16 cellular contexts compared by ENCODE assay signal in the genomic region with DNA sequence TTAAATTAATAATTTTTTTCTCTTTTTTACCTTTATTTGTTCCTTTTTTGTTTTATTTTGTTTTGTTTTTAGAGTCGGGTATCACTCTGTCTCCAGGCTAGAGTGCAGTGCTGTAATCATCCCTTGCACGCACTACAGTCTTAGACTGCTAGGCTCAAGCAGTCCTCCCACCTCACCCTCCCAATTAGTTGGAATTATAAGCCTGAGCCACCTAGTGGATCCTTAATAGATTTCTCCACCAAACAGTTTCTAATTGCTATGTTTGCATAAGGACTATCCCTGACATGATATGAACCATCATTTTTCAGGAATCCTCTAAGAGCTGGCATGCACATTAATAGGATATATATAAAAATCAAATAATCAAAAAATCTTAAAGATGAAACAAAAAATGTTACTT.
DNase-seq lines count a peak whose midpoint lies in the region; ATAC-seq and TF ChIP-seq lines count a peak whose summit lies in the region.
"Had no signal": no experiment of that assay in that cellular context is flagged by ENCODE, and none has a peak within 500 bp of the region (broad histone marks: within the 10 kb centered on the region; RNA-seq: fewer than 3 reads in every experiment).

No MANE protein-coding gene starts in this region.

- WGBS in GM23248 (ENCODE audit: low coverage in 1 of 2, low lambda C conversion rate in 2 of 2, missing lambda C conversion rate in 2 of 2), 2 experiments = 49 to 52% methylated on average over 2 of the region's 2 CpGs

- H3K9me3 Mint-ChIP-seq in neural progenitor cell = peaks cover 6% of the 10 kb centered on the region

- H3K4me1 Mint-ChIP-seq in neural progenitor cell = peaks cover 15% of the 10 kb centered on the region
- H3K4me1 Mint-ChIP-seq: naive thymus-derived CD8-positive, alpha-beta T cell had no signal

- 0 out of 2 replicates have a peak, but pooled peaks cover 3% of the 10 kb centered on the region for H3K9me2 ChIP-seq in GM23248 (ENCODE audit: insufficient read depth)

- H4K20me1 ChIP-seq in GM23248 (ENCODE audit: insufficient read depth) (no peaks in the 10 kb centered on the region), neural progenitor cell (ENCODE audit: low read depth) (no peaks in the 10 kb centered on the region)

- H3K4me3 Mint-ChIP-seq in neural progenitor cell = no peak overlapping the region
- H3K4me3 Mint-ChIP-seq: CD4-positive, alpha-beta T cell; naive thymus-derived CD8-positive, alpha-beta T cell had no signal

- peak; percentile 50 for DNase-seq in GM23248
- DNase-seq in NB4 (ENCODE audit: low read depth) = peak; percentile 9
- DNase-seq in amniotic epithelial cell (ENCODE audit: low read depth) = peak; percentile 30
- peak; percentile 21 for DNase-seq in neural progenitor cell (ENCODE audit: low spot score)
- DNase-seq in GF-D8 (lab: John Stamatoyannopoulos, UW) = no peak
- DNase-seq: activated CD4-positive, CD25-positive, alpha-beta regulatory T cell treated with anti-CD3 and anti-CD28 coated beads, Interleukin-2, amount 50 U/mL, for 72 hours; activated CD8-positive, alpha-beta memory T cell treated with anti-CD3 and anti-CD28 coated beads, Interleukin-2, amount 50 U/mL, for 4 hours; CD4-positive, alpha-beta T cell; dermis blood vessel endothelial cell; naive thymus-derived CD8-positive, alpha-beta T cell; right cardiac atrium; stimulated activated CD4-positive, alpha-beta T cell treated with anti-CD3 and anti-CD28 coated beads, Interleukin-2, amount 100 ng/mL, for 24 hours had no signal

- H3F3A ChIP-seq in GM23248 (ENCODE audit: insufficient read depth) (peaks cover 24% of the 10 kb centered on the region), neural progenitor cell (ENCODE audit: low read depth) (no peaks in the 10 kb centered on the region)

- H3K27ac Mint-ChIP-seq in neural progenitor cell = no peak overlapping the region
- H3K27ac Mint-ChIP-seq: CD4-positive, alpha-beta T cell; naive thymus-derived CD8-positive, alpha-beta T cell had no signal

- H3K79me2 ChIP-seq in GM23248 (ENCODE audit: insufficient read depth) (no peaks in the 10 kb centered on the region), neural progenitor cell (ENCODE audit: low read depth) (no peaks in the 10 kb centered on the region)

- no peak overlapping the region for H3K4me3 ChIP-seq in GM23248
- H3K4me3 ChIP-seq in NB4 (ENCODE audit: low read depth, low read length) = no peak overlapping the region
- H3K4me3 ChIP-seq in neural progenitor cell = no peak overlapping the region
- H3K4me3 ChIP-seq: GM12878 had no signal

- no peaks in the 10 kb centered on the region for H3K36me3 Mint-ChIP-seq in neural progenitor cell
- H3K36me3 Mint-ChIP-seq: naive thymus-derived CD8-positive, alpha-beta T cell had no signal

- H3K36me3 ChIP-seq in GM23248 (ENCODE audit: low read depth) (no peaks in the 10 kb centered on the region), neural progenitor cell (no peaks in the 10 kb centered on the region)

- no peak overlapping the region for H3K27ac ChIP-seq in GM23248
- no peak overlapping the region for H3K27ac ChIP-seq in neural progenitor cell

- H3K27me3 Mint-ChIP-seq in neural progenitor cell (ENCODE audit: insufficient read depth, low read depth) = no peaks in the 10 kb centered on the region
- H3K27me3 Mint-ChIP-seq: CD4-positive, alpha-beta T cell; naive thymus-derived CD8-positive, alpha-beta T cell had no signal

- no peak for TF ChIP-seq POLR2A in NB4 (IDR thresholded peaks at IDR 0.05; ENCODE audit: extremely low read depth, insufficient read length)

- no peaks in the 10 kb centered on the region for H3K27me3 ChIP-seq in GM23248 (replicated peaks; ENCODE audit: insufficient read depth)
- no peaks in the 10 kb centered on the region for H3K27me3 ChIP-seq in neural progenitor cell

- in situ Hi-C loops in GM23248 (cut with MboI) = no loop called here

- H3K9me3 ChIP-seq in GM23248 (ENCODE audit: low read depth) (no peaks in the 10 kb centered on the region), neural progenitor cell (ENCODE audit: low read depth) (no peaks in the 10 kb centered on the region)

- peaks cover 23% of the 10 kb centered on the region for H3K4me1 ChIP-seq in GM23248 (ENCODE audit: insufficient read depth)
- no peaks in the 10 kb centered on the region for H3K4me1 ChIP-seq in neural progenitor cell

- ATAC-seq in HG03439 (IDR thresholded peaks at IDR 0.05; ENCODE audit: unreplicated experiment) = no peak
- ATAC-seq in GM21529 (IDR thresholded peaks at IDR 0.05; ENCODE audit: unreplicated experiment) = no peak
- no peak for ATAC-seq in HG02623 (IDR thresholded peaks at IDR 0.05; ENCODE audit: unreplicated experiment)
- ATAC-seq: GM12878; naive thymus-derived CD8-positive, alpha-beta T cell had no signal

- H3K4me2 ChIP-seq in GM23248 (ENCODE audit: unreplicated experiment) = no peak overlapping the region
- no peak overlapping the region for H3K4me2 ChIP-seq in neural progenitor cell

- no peak overlapping the region for H2AFZ ChIP-seq in GM23248
- H2AFZ ChIP-seq in neural progenitor cell (replicated peaks) = no peak overlapping the region

- TF ChIP-seq CTCF in NB4 (IDR thresholded peaks at IDR 0.05; ENCODE audit: low read depth, low read length) = no peak
- peak; percentile 36 for TF ChIP-seq CTCF in neural progenitor cell (IDR thresholded peaks at IDR 0.05)

- H3K9ac ChIP-seq in GM23248 (no peak overlapping the region), neural progenitor cell (no peak overlapping the region)
